In genomic region chrX:150899191-150899757, GRCh38 we compare ENCODE assay signal across 8 cellular contexts. TPM values are rescaled to one million over a fixed set of nuclear protein-coding genes. Genes with fewer than 3 reads are reported as not detected.
DNase-seq lines count a peak whose midpoint lies in the region; ATAC-seq, FAIRE-seq and TF ChIP-seq lines count a peak whose summit lies in the region.

No MANE protein-coding gene starts in this region.

- no peaks in the 10 kb centered on the region for H3K9me3 ChIP-seq in right lobe of liver

- peak overlapping the region; percentile 54 to 78 (median 67) for H3K27ac ChIP-seq in right lobe of liver

- 33% methylated on average over 29 of the region's 42 CpGs for WGBS in right lobe of liver (ENCODE audit: insufficient coverage, low coverage, low lambda C conversion rate, missing lambda C conversion rate)

- no peaks in the 10 kb centered on the region for H3K27me3 ChIP-seq in right lobe of liver

- H3K36me3 ChIP-seq in right lobe of liver = no peaks in the 10 kb centered on the region

- peaks cover 48% of the 10 kb centered on the region for H3K4me1 Mint-ChIP-seq in WTC11

- H3K36me3 Mint-ChIP-seq in WTC11 = 0 out of 2 replicates have a peak, but pooled peaks cover 2% of the 10 kb centered on the region

- peaks cover 3% of the 10 kb centered on the region for H3K9me3 Mint-ChIP-seq in WTC11

- peak; percentile 38 for ATAC-seq in HG02623 (IDR thresholded peaks at IDR 0.05; ENCODE audit: unreplicated experiment)
- 0 out of 2 replicates have a peak, but pooled peaks have one; percentile 2 for ATAC-seq in WTC11
- peak; percentile 38 to 51 (median 46) for ATAC-seq in right lobe of liver

- intact Hi-C loops in right lobe of liver (cut with DNase I) = no loop called here

- CTCF ChIA-PET in WTC11 (lab: Charles Lee) = interaction anchor here (1.0 kb wide), 1 partner anchor 127 kb away, joined by 3 read pairs; no protein-coding TSS in a partner anchor

- peak overlapping the region; percentile 97 for H3K27ac Mint-ChIP-seq in WTC11

- DNase-seq in GM12891 (ENCODE audit: insufficient read length, low spot score) (no peak), NCI-H2029 (lab: John Stamatoyannopoulos, UW) (peak; percentile 42), WTC11 (ENCODE audit: low spot score) (peak; percentile 40), dermis blood vessel endothelial cell (peak; percentile 33), right lobe of liver (peak; percentile 52 to 70 (median 57)), HPDE6-E6E7 (ENCODE audit: extremely low spot score) (no peak)
- peak; percentile 0 for DNase-seq in stimulated activated CD8-positive, alpha-beta memory T cell treated with anti-CD3 and anti-CD28 coated beads, Interleukin-12 subunit alpha, Interleukin-12 subunit beta, amount 100 ng/mL, for 1 hour (ENCODE audit: low read depth)

- H3K4me3 ChIP-seq in right lobe of liver = peak overlapping the region; percentile 49 to 60 (median 58)

- no peaks in the 10 kb centered on the region for H3K4me1 ChIP-seq in right lobe of liver

- POLR2A ChIA-PET in WTC11 (lab: Charles Lee) = interaction anchor here (0.6 to 1.7 kb wide), 3 partner anchors 33 to 182 kb away, joined by 4 to 7 read pairs (median 6); partner anchors contain the start of gene HMGB3

- TF ChIP-seq CTCF in WTC11 (IDR thresholded peaks at IDR 0.05) = no peak
- no peak for TF ChIP-seq CTCF in right lobe of liver (IDR thresholded peaks at IDR 0.05)

- TF ChIP-seq POLR2A in GM12891 (IDR thresholded peaks at IDR 0.05; ENCODE audit: low read depth, low read length) (no peak), right lobe of liver (IDR thresholded peaks at IDR 0.05) (no peak)

- FAIRE-seq in GM12891 (lab: Jason Lieb, UNC) = peak; percentile 71

- no peaks in the 10 kb centered on the region for H3K27me3 Mint-ChIP-seq in WTC11 (ENCODE audit: low read depth)

- peak overlapping the region; percentile 73 for H3K4me3 Mint-ChIP-seq in WTC11

TF ChIP-seq in GM12891, 5 proteins besides CTCF, POLR2A, EP300 and RAD21:
- TF ChIP-seq POU2F2 (IDR thresholded peaks at IDR 0.05; ENCODE audit: low read depth, low read length) (no peak), PAX5 (IDR thresholded peaks at IDR 0.05; ENCODE audit: insufficient read depth, low read length, severe bottlenecking) (no peak), SPI1 (IDR thresholded peaks at IDR 0.05; ENCODE audit: low read depth, low read length) (peak; percentile 81), TAF1 (IDR thresholded peaks at IDR 0.05; ENCODE audit: low read depth, low read length) (no peak)
TF ChIP-seq in GM12891: peak in this region for 1.

TF ChIP-seq in WTC11, 78 proteins besides CTCF, POLR2A, EP300 and RAD21:
- TF ChIP-seq GABPB1 (CRISPR knock-in tag; IDR thresholded peaks at IDR 0.05) (no peak), TEAD1 (CRISPR knock-in tag; IDR thresholded peaks at IDR 0.05) (no peak), ZNF671 (CRISPR knock-in tag; IDR thresholded peaks at IDR 0.05) (no peak), FOXP1 (CRISPR knock-in tag; IDR thresholded peaks at IDR 0.05; ENCODE audit: borderline replicate concordance) (no peak), HMGXB4 (CRISPR knock-in tag; IDR thresholded peaks at IDR 0.05) (no peak), USF1 (CRISPR knock-in tag; IDR thresholded peaks at IDR 0.05) (no peak), SOX15 (CRISPR knock-in tag; IDR thresholded peaks at IDR 0.05) (no peak), CREM (CRISPR knock-in tag; IDR thresholded peaks at IDR 0.05) (no peak), ZSCAN18 (CRISPR knock-in tag; IDR thresholded peaks at IDR 0.05) (no peak), ZBTB43 (CRISPR knock-in tag; IDR thresholded peaks at IDR 0.05) (no peak), PREB (CRISPR knock-in tag; IDR thresholded peaks at IDR 0.05; ENCODE audit: borderline replicate concordance) (no peak)

RNA-seq across cellular contexts. Expression of gene CD99L2, which starts 0.8 kb away (rescaled TPM):
- 10.8 TPM for polyA plus RNA-seq in GM12891 (2012; ENCODE audit: low read depth, missing spikeins)
- 9.4 to 10.5 TPM (median 9.6 TPM) in 3 replicates for total RNA-seq in WTC11 (2021)
- total RNA-seq in dermis blood vessel endothelial cell = 31.1 and 39.0 TPM in 2 replicates
- 10 to 100 TPM; 25.5 to 53.6 (median 33.0) TPM for total RNA-seq in right lobe of liver

Comparison
In these comparisons a context has a peak if more than half of its experiments do, and no peak if none do; other contexts are left out.
1. DNase-seq: peak in NCI-H2029 (single experiment), WTC11 (single experiment), dermis blood vessel endothelial cell (single experiment), right lobe of liver (3 of 3) and stimulated activated CD8-positive, alpha-beta memory T cell treated with anti-CD3 and anti-CD28 coated beads, Interleukin-12 subunit alpha, Interleukin-12 subunit beta, amount 100 ng/mL, for 1 hour (single experiment); none in GM12891 (single experiment) and HPDE6-E6E7 (single experiment).
2. Peak in every context shown above with its lines, with median percentiles within 50 percentile points of each other: ATAC-seq.